ENCODE assay signal across 8 cellular contexts in the genomic region with DNA sequence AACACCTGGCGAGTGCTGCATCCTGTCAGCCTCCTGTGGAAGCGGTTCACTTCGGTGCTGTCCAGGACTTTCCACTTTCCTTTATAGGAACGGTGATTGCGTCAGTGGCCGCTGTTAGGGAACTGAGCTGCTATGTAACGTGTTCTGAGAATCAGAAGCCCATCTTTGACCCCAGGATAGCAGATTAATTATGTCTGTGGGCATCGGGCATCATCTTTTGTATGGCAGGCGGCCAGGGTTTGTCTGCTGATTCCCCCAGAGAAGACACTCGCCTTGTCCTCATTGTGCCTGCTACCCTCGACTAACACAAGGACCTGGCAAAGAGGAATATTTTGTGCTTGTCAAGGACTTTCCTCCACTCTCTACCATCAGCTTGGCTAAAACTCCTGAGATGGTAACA. TPM values are rescaled to one million over a fixed set of nuclear protein-coding genes. Genes with fewer than 3 reads are reported as not detected.
DNase-seq lines count a peak whose midpoint lies in the region; ATAC-seq and TF ChIP-seq lines count a peak whose summit lies in the region.
"Not testable (repeated sequence)": the region's sequence is repeated elsewhere in the genome, so short reads cannot be mapped to it uniquely, and the experiment has no call there.
"Had no signal": no experiment of that assay in that cellular context is flagged by ENCODE, and none has a peak within 500 bp of the region (broad histone marks: within the 10 kb centered on the region; RNA-seq: fewer than 3 reads in every experiment).

No MANE protein-coding gene starts in this region.

- H3K36me3 Mint-ChIP-seq in CD14-positive monocyte, result peaks cover 73 to 81% of the 10 kb centered on the region in 2 donors
- peaks cover 31% of the 10 kb centered on the region for H3K36me3 Mint-ChIP-seq in natural killer cell treated with Interleukin-12 subunit alpha and Interleukin-12 subunit beta and Interleukin-15 and Interleukin-18, amount 100 ng/mL, for 72 hours

- H3K4me1 ChIP-seq in esophagus muscularis mucosa, testis: not testable (repeated sequence)

- H3K9me3 Mint-ChIP-seq in CD14-positive monocyte; natural killer cell treated with Interleukin-12 subunit alpha and Interleukin-12 subunit beta and Interleukin-15 and Interleukin-18, amount 100 ng/mL, for 72 hours: not testable (repeated sequence)

- H3K36me3 ChIP-seq in esophagus muscularis mucosa, result peaks cover 73 to 88% (median 78%) of the 10 kb centered on the region in 4 donors
- not testable (repeated sequence) for H3K36me3 ChIP-seq in testis (ENCODE audit: low read depth, missing control alignments)

- not testable (repeated sequence) for H3K27me3 Mint-ChIP-seq in CD14-positive monocyte (ENCODE audit: low read depth in 3 of 3); natural killer cell treated with Interleukin-12 subunit alpha and Interleukin-12 subunit beta and Interleukin-15 and Interleukin-18, amount 100 ng/mL, for 72 hours

- WGBS in esophagus muscularis mucosa, result 74% methylated on average over 3 of the region's 11 CpGs
- WGBS in testis, 2 donors, result 44 to 74% methylated on average over 4 to 11 of the region's 11 CpGs

- TF ChIP-seq POLR2A in esophagus muscularis mucosa (IDR thresholded peaks at IDR 0.05; ENCODE audit: low read depth); testis (IDR thresholded peaks at IDR 0.05): not testable (repeated sequence)

- intact Hi-C loops in CD14-positive monocyte (cut with micrococcal nuclease); esophagus muscularis mucosa (cut with DNase I); sciatic nerve (cut with DNase I); testis (cut with DNase I; ENCODE audit: low total_unique reads): not testable (repeated sequence)

- H3K27me3 ChIP-seq in esophagus muscularis mucosa, testis: not testable (repeated sequence)

- not testable (repeated sequence) for H3K27ac ChIP-seq in esophagus muscularis mucosa (replicated peaks in 1 of 4); testis

- TF ChIP-seq CTCF in CD14-positive monocyte (IDR thresholded peaks at IDR 0.05); esophagus muscularis mucosa (IDR thresholded peaks at IDR 0.05); testis (IDR thresholded peaks at IDR 0.05): not testable (repeated sequence)

- not testable (repeated sequence) for H3K4me1 Mint-ChIP-seq in CD14-positive monocyte; natural killer cell treated with Interleukin-12 subunit alpha and Interleukin-12 subunit beta and Interleukin-15 and Interleukin-18, amount 100 ng/mL, for 72 hours (ENCODE audit: low read depth in 2 of 2)

- DNase-seq in CD14-positive monocyte (ENCODE audit: low spot score) (peak; percentile 25), esophagus muscularis mucosa (ENCODE audit: extremely low spot score) (peak; percentile 90), sciatic nerve (ENCODE audit: low spot score) (peak; percentile 52), testis (peak; percentile 14)
- peak; percentile 40 for DNase-seq in natural killer cell treated with Interleukin-12 subunit alpha and Interleukin-12 subunit beta and Interleukin-15 and Interleukin-18, amount 100 ng/mL, for 72 hours (ENCODE audit: low spot score)

- H3K9me3 ChIP-seq in esophagus muscularis mucosa, testis: not testable (repeated sequence)

- H3K4me3 ChIP-seq in esophagus muscularis mucosa, testis: not testable (repeated sequence)

- not testable (repeated sequence) for H3K4me3 Mint-ChIP-seq in CD14-positive monocyte; natural killer cell treated with Interleukin-12 subunit alpha and Interleukin-12 subunit beta and Interleukin-15 and Interleukin-18, amount 100 ng/mL, for 72 hours

- not testable (repeated sequence) for H3K27ac Mint-ChIP-seq in CD14-positive monocyte; natural killer cell treated with Interleukin-12 subunit alpha and Interleukin-12 subunit beta and Interleukin-15 and Interleukin-18, amount 100 ng/mL, for 72 hours

- TF ChIP-seq EP300 in esophagus muscularis mucosa (IDR thresholded peaks at IDR 0.05), result not testable (repeated sequence)

- ATAC-seq in natural killer cell treated with Interleukin-12 subunit alpha and Interleukin-12 subunit beta and Interleukin-15 and Interleukin-18, amount 100 ng/mL, for 72 hours; sciatic nerve: not testable (repeated sequence)

RNA-seq across cellular contexts. Expression of gene CLEC18C, which starts 25.7 kb away (rescaled TPM):
- polyA plus RNA-seq in CD14-positive monocyte, result not detected
- under 1 TPM in 1 of 4 donors, not detected in 3; 0.58 TPM for total RNA-seq in esophagus muscularis mucosa
- 1 to 10 TPM in 1 of 2 donors, not detected in 1; 1.9 TPM for total RNA-seq in natural killer cell treated with Interleukin-12 subunit alpha and Interleukin-12 subunit beta and Interleukin-15 and Interleukin-18, amount 100 ng/mL, for 72 hours
- total RNA-seq in sciatic nerve, result 0.58 TPM
- total RNA-seq in testis, result 10 to 100 TPM in 1 of 2 donors, 1 to 10 TPM in 1; 7.9 to 31.9 TPM
- 3.1 TPM for polyA plus RNA-seq in testis (ENCODE audit: insufficient read depth, low read depth, low replicate concordance)
- total RNA-seq: G401 had no signal
- polyA plus RNA-seq: CD4-positive, alpha-beta memory T cell; CD8-positive, alpha-beta memory T cell had no signal

RNA-seq across cellular contexts. Expression of gene PDPR, which starts 33.7 kb away (rescaled TPM):
- polyA plus RNA-seq in CD14-positive monocyte (1 to 10 TPM; 5.1 to 5.7 TPM), testis (ENCODE audit: insufficient read depth, low read depth, low replicate concordance) (28.6 TPM)
- total RNA-seq in esophagus muscularis mucosa (10 to 100 TPM; 19.1 to 31.8 (median 27.4) TPM), sciatic nerve (35.7 TPM), testis (10 to 100 TPM; 53.6 to 56.0 TPM)
- 10 to 100 TPM; 37.2 to 51.5 TPM for total RNA-seq in natural killer cell treated with Interleukin-12 subunit alpha and Interleukin-12 subunit beta and Interleukin-15 and Interleukin-18, amount 100 ng/mL, for 72 hours

Comparison
In these comparisons a context has a peak if more than half of its experiments do, and no peak if none do; other contexts are left out.
1. DNase-seq: peak in every context shown above with its lines; median percentile 90 in esophagus muscularis mucosa; 52 in sciatic nerve; 40 in natural killer cell treated with Interleukin-12 subunit alpha and Interleukin-12 subunit beta and Interleukin-15 and Interleukin-18, amount 100 ng/mL, for 72 hours; 25 in CD14-positive monocyte; 14 in testis.